In genomic region chr3:24492971-24493551, GRCh38 we compare ENCODE assay signal across 14 cellular contexts. TPM values are rescaled to one million over a fixed set of nuclear protein-coding genes. Genes with fewer than 3 reads are reported as not detected.
DNase-seq lines count a peak whose midpoint lies in the region; ATAC-seq, FAIRE-seq and TF ChIP-seq lines count a peak whose summit lies in the region.
"Had no signal": no experiment of that assay in that cellular context is flagged by ENCODE, and none has a peak within 500 bp of the region (broad histone marks: within the 10 kb centered on the region; RNA-seq: fewer than 3 reads in every experiment).

No MANE protein-coding gene starts in this region.

- H3K4me3 Mint-ChIP-seq in nephron progenitor cell (peak overlapping the region; percentile 92), CD14-positive monocyte (peak overlapping the region in 1 of 2 donors; percentile 97)

- H3K4me1 Mint-ChIP-seq in nephron progenitor cell (peaks cover 4% of the 10 kb centered on the region), CD14-positive monocyte (peaks cover 23% of the 10 kb centered on the region)

- H3K27ac Mint-ChIP-seq in nephron progenitor cell (no peak overlapping the region), CD14-positive monocyte (no peak overlapping the region)

- no peaks in the 10 kb centered on the region for H3K9me3 Mint-ChIP-seq in nephron progenitor cell
- peaks cover 0 to 20% (median 5%) of the 10 kb centered on the region in 7 donors for H3K9me3 Mint-ChIP-seq in CD14-positive monocyte

- H3K36me3 ChIP-seq in endocrine pancreas (ENCODE audit: control insufficient read depth, insufficient read depth, low read length) = no peaks in the 10 kb centered on the region

- no peak overlapping the region for H3K27ac ChIP-seq in right cardiac atrium (ENCODE audit: low read length)

- H3K9ac ChIP-seq in endocrine pancreas (ENCODE audit: control insufficient read depth, insufficient read depth, low read length) = no peak overlapping the region

- no peaks in the 10 kb centered on the region for H3K36me3 Mint-ChIP-seq in nephron progenitor cell (ENCODE audit: low read depth)
- peaks cover 3 to 5% of the 10 kb centered on the region in 2 donors for H3K36me3 Mint-ChIP-seq in CD14-positive monocyte

- intact Hi-C loops in right cardiac atrium (cut with DNase I) (loop anchor here (10.0 kb wide), 3 partner anchors 58 to 228 kb away; no protein-coding TSS in a partner anchor), left ventricle myocardium superior (cut with micrococcal nuclease) (loop anchor here (10.0 kb wide), 1 partner anchor 228 kb away; no protein-coding TSS in a partner anchor), CD14-positive monocyte (cut with micrococcal nuclease) (no loop called here)

- H3K4me3 ChIP-seq in right cardiac atrium (ENCODE audit: low read length) (peak overlapping the region; percentile 59), endocrine pancreas (ENCODE audit: control insufficient read depth, insufficient read depth, low read length) (peak overlapping the region; percentile 84)

- no peaks in the 10 kb centered on the region for H3K9me3 ChIP-seq in right cardiac atrium (ENCODE audit: control insufficient read depth, low read length)
- H3K9me3 ChIP-seq in endocrine pancreas (ENCODE audit: control insufficient read depth, low read length) = no peaks in the 10 kb centered on the region
- H3K9me3 ChIP-seq: body of pancreas had no signal

- H3K4me1 ChIP-seq in right cardiac atrium (ENCODE audit: control insufficient read depth, insufficient read depth, low read length) = peaks cover 3% of the 10 kb centered on the region
- peaks cover 5% of the 10 kb centered on the region for H3K4me1 ChIP-seq in endocrine pancreas (ENCODE audit: control insufficient read depth, insufficient read depth, low read length)

- TF ChIP-seq CTCF in nephron progenitor cell (IDR thresholded peaks at IDR 0.05) = no peak
- TF ChIP-seq CTCF in CD14-positive monocyte (IDR thresholded peaks at IDR 0.05) = no peak

- H3K27me3 Mint-ChIP-seq in nephron progenitor cell (ENCODE audit: low read depth, poor library complexity) (peaks cover 83% of the 10 kb centered on the region), CD14-positive monocyte (ENCODE audit: low read depth in 3 of 3) (peaks cover 52 to 70% (median 63%) of the 10 kb centered on the region in 3 donors)

- no peak for DNase-seq in right cardiac atrium
- no peak for DNase-seq in left ventricle myocardium superior
- no peak for DNase-seq in nephron progenitor cell
- DNase-seq in CD14-positive monocyte (ENCODE audit: low spot score) = no peak
- no peak for DNase-seq in cerebellar cortex (ENCODE audit: low spot score)
- DNase-seq in HTR-8/SVneo (ENCODE audit: insufficient read length, low spot score) = no peak
- DNase-seq: body of pancreas; EL; NCI-H2081; stimulated activated CD4-positive, alpha-beta T cell treated with anti-CD3 and anti-CD28 coated beads, Interleukin-4, amount 100 ng/mL, for 4 hours had no signal

- ATAC-seq in right cardiac atrium (no peak), left ventricle myocardium superior (no peak), HG03097 (IDR thresholded peaks at IDR 0.05; ENCODE audit: low FRiP score, unreplicated experiment) (no peak)

- WGBS in right cardiac atrium = 62% methylated on average over 4 of the region's 4 CpGs

- no peaks in the 10 kb centered on the region for H3K27me3 ChIP-seq in right cardiac atrium (ENCODE audit: control insufficient read depth, insufficient read depth)
- no peaks in the 10 kb centered on the region for H3K27me3 ChIP-seq in endocrine pancreas (ENCODE audit: control insufficient read depth, insufficient read depth, low read length)
- H3K27me3 ChIP-seq: body of pancreas had no signal

- FAIRE-seq in HTR-8/SVneo (lab: Jason Lieb, UNC) = no peak
- FAIRE-seq: keratinocyte, RCC 7860 had no signal

RNA-seq across cellular contexts. Expression of gene THRB, which starts 1.6 kb away (rescaled TPM):
- 10 to 100 TPM; 16.1 to 25.0 (median 21.3) TPM for total RNA-seq in right cardiac atrium
- polyA plus RNA-seq in right cardiac atrium = 5.3 TPM
- 23.1 TPM for total RNA-seq in left ventricle myocardium superior
- not detected for polyA plus RNA-seq in CD14-positive monocyte

Comparison
In these comparisons a context has a peak if more than half of its experiments do, and no peak if none do; other contexts are left out.
1. intact Hi-C loops: an anchor here in right cardiac atrium (10.0 kb wide) and left ventricle myocardium superior (10.0 kb wide); none called in CD14-positive monocyte.